In genomic region chr1:236425031-236425663, GRCh38 we compare ENCODE assay signal across 8 cellular contexts. TPM values are rescaled to one million over a fixed set of nuclear protein-coding genes. Genes with fewer than 3 reads are reported as not detected.
DNase-seq lines count a peak whose midpoint lies in the region; ATAC-seq, FAIRE-seq and TF ChIP-seq lines count a peak whose summit lies in the region.

No MANE protein-coding gene starts in this region.

- peaks cover 4% of the 10 kb centered on the region for H3K36me3 Mint-ChIP-seq in activated CD4-positive, alpha-beta memory T cell treated with anti-CD3 and anti-CD28 coated beads for 36 hours
- H3K36me3 Mint-ChIP-seq in MCF 10A (ENCODE audit: insufficient read depth, unreplicated experiment), result no peaks in the 10 kb centered on the region

- H3K36me3 ChIP-seq in kidney (ENCODE audit: control insufficient read depth in 1 of 2, insufficient read depth in 2 of 2, low read length in 2 of 2) (no peaks in the 10 kb centered on the region), mesendoderm (ENCODE audit: control insufficient read depth, insufficient read depth, low read length) (no peaks in the 10 kb centered on the region)

- H3K27ac Mint-ChIP-seq in activated CD4-positive, alpha-beta memory T cell treated with anti-CD3 and anti-CD28 coated beads for 36 hours, result no peak overlapping the region
- H3K27ac Mint-ChIP-seq in MCF 10A (ENCODE audit: low read depth, unreplicated experiment), result no peak overlapping the region

- no peaks in the 10 kb centered on the region for H3K79me1 ChIP-seq in mesendoderm (ENCODE audit: low read length)

- ATAC-seq in GM19351 (IDR thresholded peaks at IDR 0.05; ENCODE audit: unreplicated experiment), result peak; percentile 95
- peak; percentile 93 for ATAC-seq in HG03066 (IDR thresholded peaks at IDR 0.05; ENCODE audit: low read depth, unreplicated experiment)

- no peak overlapping the region for H3K4me3 Mint-ChIP-seq in activated CD4-positive, alpha-beta memory T cell treated with anti-CD3 and anti-CD28 coated beads for 36 hours
- H3K4me3 Mint-ChIP-seq in MCF 10A (ENCODE audit: unreplicated experiment), result no peak overlapping the region

- no peak overlapping the region for H4K5ac ChIP-seq in mesendoderm (ENCODE audit: low read length)

- CTCF ChIA-PET in activated CD4-positive, alpha-beta memory T cell treated with anti-CD3 and anti-CD28 coated beads for 36 hours (lab: Charles Lee), result no interaction called here
- CTCF ChIA-PET in MCF 10A (lab: Yijun Ruan, JAX), result interaction anchor here (0.6 kb wide), 1 partner anchor 855 kb away, joined by 3 read pairs; no protein-coding TSS in a partner anchor

- no peaks in the 10 kb centered on the region for H3K79me2 ChIP-seq in mesendoderm (ENCODE audit: control insufficient read depth, insufficient read depth, low read length)

- H3K4ac ChIP-seq in mesendoderm (ENCODE audit: low read depth, low read length), result no peak overlapping the region

- H4K8ac ChIP-seq in mesendoderm (ENCODE audit: low read depth, low read length), result no peak overlapping the region

- H3K9ac ChIP-seq in kidney (ENCODE audit: low read length in 2 of 2) (no peak overlapping the region), mesendoderm (ENCODE audit: low read length) (no peak overlapping the region)

- H2BK120ac ChIP-seq in mesendoderm (ENCODE audit: low read depth, low read length), result no peak overlapping the region

- no peaks in the 10 kb centered on the region for H3K27me3 Mint-ChIP-seq in activated CD4-positive, alpha-beta memory T cell treated with anti-CD3 and anti-CD28 coated beads for 36 hours
- no peaks in the 10 kb centered on the region for H3K27me3 Mint-ChIP-seq in MCF 10A (ENCODE audit: insufficient read depth, unreplicated experiment)

- no peak overlapping the region for H2BK15ac ChIP-seq in mesendoderm (replicated peaks; ENCODE audit: low read depth)

- peaks cover 8% of the 10 kb centered on the region for H3K4me1 Mint-ChIP-seq in activated CD4-positive, alpha-beta memory T cell treated with anti-CD3 and anti-CD28 coated beads for 36 hours (ENCODE audit: low read depth)
- H3K4me1 Mint-ChIP-seq in MCF 10A (ENCODE audit: insufficient read depth, unreplicated experiment), result peaks cover 11% of the 10 kb centered on the region

- WGBS in mesendoderm (ENCODE audit: extremely low coverage, insufficient coverage, low lambda C conversion rate), result no CpG with 5 or more reads among the region's 14 CpGs

- FAIRE-seq in kidney (lab: Jason Lieb, UNC), result no peak

- intact Hi-C loops in activated CD4-positive, alpha-beta memory T cell treated with anti-CD3 and anti-CD28 coated beads for 36 hours (cut with micrococcal nuclease), result no loop called here
- intact Hi-C loops in kidney (cut with DNase I) (no loop called here), MCF 10A (cut with micrococcal nuclease) (no loop called here)

- no peaks in the 10 kb centered on the region for H3K9me3 Mint-ChIP-seq in activated CD4-positive, alpha-beta memory T cell treated with anti-CD3 and anti-CD28 coated beads for 36 hours
- H3K9me3 Mint-ChIP-seq in MCF 10A (ENCODE audit: unreplicated experiment), result no peaks in the 10 kb centered on the region

- POLR2A ChIA-PET in activated CD4-positive, alpha-beta memory T cell treated with anti-CD3 and anti-CD28 coated beads for 36 hours (lab: Charles Lee), result interaction anchor here (0.5 kb wide), 1 partner anchor 16 kb away, joined by 3 read pairs; no protein-coding TSS in a partner anchor
- POLR2A ChIA-PET in MCF 10A (lab: Yijun Ruan, JAX), result no interaction called here

- H2AK5ac ChIP-seq in mesendoderm (ENCODE audit: low read length), result no peak overlapping the region

- peak; percentile 34; the same call in 1 of the 2 replicates for TF ChIP-seq CTCF in GM12875 (IDR thresholded peaks at IDR 0.05; ENCODE audit: borderline replicate concordance, insufficient read depth, low read depth, low read length)
- TF ChIP-seq CTCF in kidney (IDR thresholded peaks at IDR 0.05; ENCODE audit: borderline replicate concordance, extremely low read depth, insufficient read depth), result no peak
- no peak for TF ChIP-seq CTCF in MCF 10A (IDR thresholded peaks at IDR 0.05; ENCODE audit: unreplicated experiment)

- H3K4me3 ChIP-seq in GM12875 (ENCODE audit: low read depth, low read length) (peak overlapping the region; percentile 26), kidney (ENCODE audit: low read length in 2 of 2) (no peak overlapping the region), mesendoderm (ENCODE audit: low read length) (no peak overlapping the region)

- H3K4me2 ChIP-seq in mesendoderm (ENCODE audit: low read length), result no peak overlapping the region

- H3K18ac ChIP-seq in mesendoderm (ENCODE audit: low read length), result no peak overlapping the region

- H3K23ac ChIP-seq in mesendoderm (ENCODE audit: low read length), result no peak overlapping the region

- H2BK5ac ChIP-seq in mesendoderm (ENCODE audit: low read length), result no peak overlapping the region

- no peak overlapping the region for H3K27ac ChIP-seq in kidney (ENCODE audit: low read depth in 2 of 2, low read length in 2 of 2)
- H3K27ac ChIP-seq in mesendoderm (ENCODE audit: low read depth, low read length), result no peak overlapping the region

- no peaks in the 10 kb centered on the region for H3K27me3 ChIP-seq in mesendoderm (ENCODE audit: insufficient read depth, low read length, poor library complexity)

- peak; percentile 46 for DNase-seq in activated CD4-positive, alpha-beta memory T cell treated with anti-CD3 and anti-CD28 coated beads for 36 hours
- DNase-seq in kidney (no peak), mesenteric fat pad (ENCODE audit: low spot score) (no peak), mesendoderm (no peak), MCF 10A (ENCODE audit: unreplicated experiment) (no peak)

- H3K4me1 ChIP-seq in kidney (ENCODE audit: control insufficient read depth in 1 of 2, insufficient read depth in 1 of 2, low read depth in 1 of 2, low read length in 2 of 2) (no peaks in the 10 kb centered on the region), mesendoderm (ENCODE audit: control insufficient read depth, low read depth, low read length) (no peaks in the 10 kb centered on the region)

- no peaks in the 10 kb centered on the region for H3K9me3 ChIP-seq in kidney (ENCODE audit: control insufficient read depth in 1 of 2, low read length in 2 of 2)

- no TSS peak for BruUV-seq in MCF 10A (replicated peaks; lab: Mats Ljungman, UMichigan)

- no peak overlapping the region for H3K56ac ChIP-seq in mesendoderm (ENCODE audit: low read length)

RNA-seq across cellular contexts. Expression of gene EDARADD, which starts 31.1 kb away (rescaled TPM):
- total RNA-seq in activated CD4-positive, alpha-beta memory T cell treated with anti-CD3 and anti-CD28 coated beads for 36 hours, result 1 to 10 TPM; 4.8 to 7.0 TPM
- total RNA-seq in kidney (0.82 TPM), mesenteric fat pad (0.35 TPM), MCF 10A (2022) (0.65 and 1.1 TPM in 2 replicates)
- 2.2 TPM for polyA plus RNA-seq in kidney (ENCODE audit: insufficient read depth, low read depth, low replicate concordance)
- 2.4 TPM for polyA plus RNA-seq in mesendoderm (2013, experiment 1 of 2)
- 2.6 TPM for polyA plus RNA-seq in mesendoderm (2013, experiment 2 of 2)
